ENCODE assay signal across 1 cellular context in genomic region chr21:19547951-19548635, GRCh38.
TF ChIP-seq lines count a peak whose summit lies in the region.

No MANE protein-coding gene starts in this region.

TF ChIP-seq in GM23338, 12 proteins besides CTCF, POLR2A, EP300 and RAD21 (continued from another document):
- TF ChIP-seq, protein P1, sequence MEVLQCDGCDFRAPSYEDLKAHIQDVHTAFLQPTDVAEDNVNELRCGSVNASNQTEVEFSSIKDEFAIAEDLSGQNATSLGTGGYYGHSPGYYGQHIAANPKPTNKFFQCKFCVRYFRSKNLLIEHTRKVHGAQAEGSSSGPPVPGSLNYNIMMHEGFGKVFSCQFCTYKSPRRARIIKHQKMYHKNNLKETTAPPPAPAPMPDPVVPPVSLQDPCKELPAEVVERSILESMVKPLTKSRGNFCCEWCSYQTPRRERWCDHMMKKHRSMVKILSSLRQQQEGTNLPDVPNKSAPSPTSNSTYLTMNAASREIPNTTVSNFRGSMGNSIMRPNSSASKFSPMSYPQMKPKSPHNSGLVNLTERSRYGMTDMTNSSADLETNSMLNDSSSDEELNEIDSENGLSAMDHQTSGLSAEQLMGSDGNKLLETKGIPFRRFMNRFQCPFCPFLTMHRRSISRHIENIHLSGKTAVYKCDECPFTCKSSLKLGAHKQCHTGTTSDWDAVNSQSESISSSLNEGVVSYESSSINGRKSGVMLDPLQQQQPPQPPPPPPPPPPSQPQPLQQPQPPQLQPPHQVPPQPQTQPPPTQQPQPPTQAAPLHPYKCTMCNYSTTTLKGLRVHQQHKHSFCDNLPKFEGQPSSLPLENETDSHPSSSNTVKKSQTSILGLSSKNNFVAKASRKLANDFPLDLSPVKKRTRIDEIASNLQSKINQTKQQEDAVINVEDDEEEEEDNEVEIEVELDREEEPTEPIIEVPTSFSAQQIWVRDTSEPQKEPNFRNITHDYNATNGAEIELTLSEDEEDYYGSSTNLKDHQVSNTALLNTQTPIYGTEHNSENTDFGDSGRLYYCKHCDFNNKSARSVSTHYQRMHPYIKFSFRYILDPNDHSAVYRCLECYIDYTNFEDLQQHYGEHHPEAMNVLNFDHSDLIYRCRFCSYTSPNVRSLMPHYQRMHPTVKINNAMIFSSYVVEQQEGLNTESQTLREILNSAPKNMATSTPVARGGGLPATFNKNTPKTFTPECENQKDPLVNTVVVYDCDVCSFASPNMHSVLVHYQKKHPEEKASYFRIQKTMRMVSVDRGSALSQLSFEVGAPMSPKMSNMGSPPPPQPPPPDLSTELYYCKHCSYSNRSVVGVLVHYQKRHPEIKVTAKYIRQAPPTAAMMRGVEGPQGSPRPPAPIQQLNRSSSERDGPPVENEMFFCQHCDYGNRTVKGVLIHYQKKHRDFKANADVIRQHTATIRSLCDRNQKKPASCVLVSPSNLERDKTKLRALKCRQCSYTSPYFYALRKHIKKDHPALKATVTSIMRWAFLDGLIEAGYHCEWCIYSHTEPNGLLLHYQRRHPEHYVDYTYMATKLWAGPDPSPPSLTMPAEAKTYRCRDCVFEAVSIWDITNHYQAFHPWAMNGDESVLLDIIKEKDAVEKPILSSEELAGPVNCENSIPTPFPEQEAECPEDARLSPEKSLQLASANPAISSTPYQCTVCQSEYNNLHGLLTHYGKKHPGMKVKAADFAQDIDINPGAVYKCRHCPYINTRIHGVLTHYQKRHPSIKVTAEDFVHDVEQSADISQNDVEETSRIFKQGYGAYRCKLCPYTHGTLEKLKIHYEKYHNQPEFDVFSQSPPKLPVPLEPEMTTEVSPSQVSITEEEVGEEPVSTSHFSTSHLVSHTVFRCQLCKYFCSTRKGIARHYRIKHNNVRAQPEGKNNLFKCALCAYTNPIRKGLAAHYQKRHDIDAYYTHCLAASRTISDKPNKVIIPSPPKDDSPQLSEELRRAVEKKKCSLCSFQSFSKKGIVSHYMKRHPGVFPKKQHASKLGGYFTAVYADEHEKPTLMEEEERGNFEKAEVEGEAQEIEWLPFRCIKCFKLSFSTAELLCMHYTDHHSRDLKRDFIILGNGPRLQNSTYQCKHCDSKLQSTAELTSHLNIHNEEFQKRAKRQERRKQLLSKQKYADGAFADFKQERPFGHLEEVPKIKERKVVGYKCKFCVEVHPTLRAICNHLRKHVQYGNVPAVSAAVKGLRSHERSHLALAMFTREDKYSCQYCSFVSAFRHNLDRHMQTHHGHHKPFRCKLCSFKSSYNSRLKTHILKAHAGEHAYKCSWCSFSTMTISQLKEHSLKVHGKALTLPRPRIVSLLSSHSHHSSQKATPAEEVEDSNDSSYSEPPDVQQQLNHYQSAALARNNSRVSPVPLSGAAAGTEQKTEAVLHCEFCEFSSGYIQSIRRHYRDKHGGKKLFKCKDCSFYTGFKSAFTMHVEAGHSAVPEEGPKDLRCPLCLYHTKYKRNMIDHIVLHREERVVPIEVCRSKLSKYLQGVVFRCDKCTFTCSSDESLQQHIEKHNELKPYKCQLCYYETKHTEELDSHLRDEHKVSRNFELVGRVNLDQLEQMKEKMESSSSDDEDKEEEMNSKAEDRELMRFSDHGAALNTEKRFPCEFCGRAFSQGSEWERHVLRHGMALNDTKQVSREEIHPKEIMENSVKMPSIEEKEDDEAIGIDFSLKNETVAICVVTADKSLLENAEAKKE (CRISPR knock-in tag; IDR thresholded peaks at IDR 0.05), result no peak
- no peak for TF ChIP-seq NANOG (IDR thresholded peaks at IDR 0.05; ENCODE audit: borderline replicate concordance)
